Comparison of ENCODE assay signal across 11 cellular contexts in the genomic region with DNA sequence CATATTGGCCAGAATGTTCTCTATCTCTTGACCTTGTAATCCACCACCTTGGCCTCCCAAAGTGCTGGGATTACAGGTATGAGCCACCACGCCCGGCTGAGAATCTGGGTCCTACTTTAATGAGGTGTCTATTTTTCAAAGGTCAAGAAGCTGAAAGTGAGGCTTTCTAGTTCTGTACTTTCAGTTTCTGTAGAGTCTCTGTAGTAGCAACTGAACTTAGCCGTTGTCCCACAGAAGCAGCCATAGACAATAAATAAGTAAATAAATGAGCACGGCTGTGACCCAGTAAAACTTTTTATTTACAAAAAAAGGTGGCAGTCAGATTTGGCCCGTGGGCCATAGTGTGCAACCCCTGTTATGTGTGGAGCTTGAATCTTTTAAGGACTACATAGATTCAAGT.
DNase-seq lines count a peak whose midpoint lies in the region; ATAC-seq and TF ChIP-seq lines count a peak whose summit lies in the region.
"Had no signal": no experiment of that assay in that cellular context is flagged by ENCODE, and none has a peak within 500 bp of the region (broad histone marks: within the 10 kb centered on the region; RNA-seq: fewer than 3 reads in every experiment).

No MANE protein-coding gene starts in this region.

- no peaks in the 10 kb centered on the region for H3K27me3 ChIP-seq in CD4-positive, alpha-beta T cell (ENCODE audit: control insufficient read depth, insufficient read depth, low read length)
- H3K27me3 ChIP-seq: transverse colon had no signal

- CTCF ChIA-PET in CD4-positive, alpha-beta T cell (lab: Charles Lee) = no interaction called here

- no peaks in the 10 kb centered on the region for H3K27me3 Mint-ChIP-seq in CD4-positive, alpha-beta T cell

- no peaks in the 10 kb centered on the region for H3K9me3 Mint-ChIP-seq in CD4-positive, alpha-beta T cell

- peak; percentile 82 for ATAC-seq in GM18909 (IDR thresholded peaks at IDR 0.05; ENCODE audit: poor library complexity, unreplicated experiment)
- ATAC-seq in GM21526 (IDR thresholded peaks at IDR 0.05; ENCODE audit: low FRiP score, unreplicated experiment) = peak; percentile 85
- peak; percentile 83 for ATAC-seq in HG03064 (IDR thresholded peaks at IDR 0.05; ENCODE audit: low read depth, unreplicated experiment)
- peak; percentile 66 for ATAC-seq in left lobe of liver
- no peak for ATAC-seq in CD4-positive, alpha-beta T cell (ENCODE audit: poor library complexity)

- no peak overlapping the region for H3K4me3 Mint-ChIP-seq in CD4-positive, alpha-beta T cell

- no peak overlapping the region for H3K27ac Mint-ChIP-seq in CD4-positive, alpha-beta T cell

- POLR2A ChIA-PET in CD4-positive, alpha-beta T cell (lab: Charles Lee) = no interaction called here

- DNase-seq in left lobe of liver (ENCODE audit: low spot score) = no peak
- DNase-seq in HPDE6-E6E7 (ENCODE audit: extremely low spot score) = no peak
- DNase-seq in SW 1271 (lab: John Stamatoyannopoulos, UW) = no peak
- no peak for DNase-seq in UCSD-AML1 (lab: John Stamatoyannopoulos, UW; ENCODE audit: unreplicated experiment)
- no peak for DNase-seq in CD4-positive, alpha-beta T cell
- DNase-seq: hypothalamus, OCI-M1, transverse colon had no signal

- H3K27ac ChIP-seq in CD4-positive, alpha-beta T cell (ENCODE audit: low read depth, low read length) = no peak overlapping the region

- intact Hi-C loops in CD4-positive, alpha-beta T cell (cut with DNase I, micrococcal nuclease) = loop anchor here in 1 of 2 experiments (10.0 kb wide), 1 partner anchor 204 kb away; no protein-coding TSS in a partner anchor

- H3K36me3 Mint-ChIP-seq in CD4-positive, alpha-beta T cell (ENCODE audit: low read depth) = peaks cover 51% of the 10 kb centered on the region

- no peak for TF ChIP-seq CTCF in CD4-positive, alpha-beta T cell (IDR thresholded peaks at IDR 0.05)

- H3K9me3 ChIP-seq in CD4-positive, alpha-beta T cell (ENCODE audit: control insufficient read depth, low read length) = no peaks in the 10 kb centered on the region
- H3K9me3 ChIP-seq: transverse colon had no signal

- H3K4me1 Mint-ChIP-seq in CD4-positive, alpha-beta T cell (ENCODE audit: low read depth) = no peaks in the 10 kb centered on the region
